ENCODE assay signal across 8 cellular contexts in genomic region chr7:38178004-38178694, GRCh38. TPM values are rescaled to one million over a fixed set of nuclear protein-coding genes. Genes with fewer than 3 reads are reported as not detected.
DNase-seq lines count a peak whose midpoint lies in the region; ATAC-seq, FAIRE-seq and TF ChIP-seq lines count a peak whose summit lies in the region.

Gene STARD3NL (plus strand): TSS chr7:38178245. CDS start chr7:38207505, 29,260 bp downstream.

- DNase-seq in ELF-1 (ENCODE audit: low read depth, low spot score) (peak; percentile 100), H54 (ENCODE audit: insufficient read length, low spot score) (peak; percentile 98), fibroblast of peridontal ligament (ENCODE audit: extremely low read depth) (peak; percentile 100), natural killer cell (peak; percentile 83)
- peak; percentile 74 for DNase-seq in activated T-helper 9 cell treated with anti-CD3 and anti-CD28 coated beads, Interleukin-2, amount 50 U/mL, for 16 hours (ENCODE audit: low read depth)
- DNase-seq in stimulated activated naive CD4-positive, alpha-beta T cell treated with Interleukin-2 at 50 U/mL for 16 hours (lab: John Stamatoyannopoulos, UW) = peak; percentile 88

- H3K4me3 Mint-ChIP-seq in natural killer cell = peak within 1 kb of the TSS; percentile 98

- no peaks in the 10 kb centered on the region for H3K36me3 ChIP-seq in Loucy (ENCODE audit: insufficient read depth, low read length)

- ATAC-seq in natural killer cell = peak; percentile 92 to 98 (median 96)

- peak within 1 kb of the TSS; percentile 95 for H2AFZ ChIP-seq in Loucy (ENCODE audit: low read length)

- H3K27me3 Mint-ChIP-seq in natural killer cell (ENCODE audit: low read depth in 2 of 2) = peaks cover 7 to 15% of the 10 kb centered on the region in 2 donors

- H3K9me2 ChIP-seq in Loucy (replicated peaks; ENCODE audit: low read depth, low read length) = no peaks in the 10 kb centered on the region

- TF ChIP-seq POLR2A in H54 (IDR thresholded peaks at IDR 0.05; ENCODE audit: low read depth, low read length) = peak; percentile 75
- peak; percentile 70; the same call in 1 of the 2 replicates for TF ChIP-seq POLR2A in Raji (IDR thresholded peaks at IDR 0.05; ENCODE audit: insufficient read depth, low read depth, low read length)

- no peaks in the 10 kb centered on the region; the same call in 1 of the 2 replicates for H3F3A ChIP-seq in Loucy (ENCODE audit: low read depth)

- peak within 1 kb of the TSS; percentile 92 for H3K4me2 ChIP-seq in Loucy (ENCODE audit: low read depth, low read length, poor library complexity, severe bottlenecking)

- peaks cover 3% of the 10 kb centered on the region for H3K27me3 ChIP-seq in Loucy (ENCODE audit: insufficient read depth, low read length, poor library complexity, severe bottlenecking)

- peak within 1 kb of the TSS; percentile 91 for H3K4me3 ChIP-seq in Loucy (ENCODE audit: low read length, poor library complexity, severe bottlenecking)

- peaks cover 45% of the 10 kb centered on the region for H3K79me2 ChIP-seq in Loucy (ENCODE audit: insufficient read depth, low read length)

- peaks cover 41% of the 10 kb centered on the region for H3K4me1 ChIP-seq in Loucy (ENCODE audit: insufficient read depth, low read length, poor library complexity, severe bottlenecking)

- TF ChIP-seq CTCF in Loucy (conservative IDR thresholded peaks at IDR 0.05; ENCODE audit: low read length) (no peak), natural killer cell (IDR thresholded peaks at IDR 0.05) (peak; percentile 25)

- peak within 1 kb of the TSS; percentile 77 for H3K9ac ChIP-seq in Loucy (ENCODE audit: low read depth, low read length, poor library complexity, severe bottlenecking)

- H3K9me3 Mint-ChIP-seq in natural killer cell = no peaks in the 10 kb centered on the region

- H3K9me3 ChIP-seq in Loucy (ENCODE audit: insufficient read depth, low read depth, low read length) = no peaks in the 10 kb centered on the region

- peaks cover 43 to 49% of the 10 kb centered on the region in 2 donors for H3K4me1 Mint-ChIP-seq in natural killer cell

- intact Hi-C loops in natural killer cell (cut with micrococcal nuclease) = loop anchor here (2.0 to 5.0 kb wide), 2 partner anchors 39 to 159 kb away; no protein-coding TSS in a partner anchor

- FAIRE-seq in H54 (lab: Jason Lieb, UNC) = peak; percentile 100

- no peaks in the 10 kb centered on the region for H3K36me3 Mint-ChIP-seq in natural killer cell

- peaks cover 22% of the 10 kb centered on the region for H4K20me1 ChIP-seq in Loucy (ENCODE audit: insufficient read depth, low read length, poor library complexity, severe bottlenecking)

- H3K27ac Mint-ChIP-seq in natural killer cell = peak within 1 kb of the TSS; percentile 87 to 98

RNA-seq across cellular contexts. Expression of gene STARD3NL, which starts in this region (rescaled TPM):
- 10 to 100 TPM; 30.6 to 38.6 (median 38.3) TPM for total RNA-seq in natural killer cell

Comparison
In these comparisons a context has a peak if more than half of its experiments do, and no peak if none do; other contexts are left out.
1. Peak in every context shown above with its lines: DNase-seq, ATAC-seq and H3K4me3 ChIP-seq.